ENCODE assay signal across 30 cellular contexts in the genomic region with DNA sequence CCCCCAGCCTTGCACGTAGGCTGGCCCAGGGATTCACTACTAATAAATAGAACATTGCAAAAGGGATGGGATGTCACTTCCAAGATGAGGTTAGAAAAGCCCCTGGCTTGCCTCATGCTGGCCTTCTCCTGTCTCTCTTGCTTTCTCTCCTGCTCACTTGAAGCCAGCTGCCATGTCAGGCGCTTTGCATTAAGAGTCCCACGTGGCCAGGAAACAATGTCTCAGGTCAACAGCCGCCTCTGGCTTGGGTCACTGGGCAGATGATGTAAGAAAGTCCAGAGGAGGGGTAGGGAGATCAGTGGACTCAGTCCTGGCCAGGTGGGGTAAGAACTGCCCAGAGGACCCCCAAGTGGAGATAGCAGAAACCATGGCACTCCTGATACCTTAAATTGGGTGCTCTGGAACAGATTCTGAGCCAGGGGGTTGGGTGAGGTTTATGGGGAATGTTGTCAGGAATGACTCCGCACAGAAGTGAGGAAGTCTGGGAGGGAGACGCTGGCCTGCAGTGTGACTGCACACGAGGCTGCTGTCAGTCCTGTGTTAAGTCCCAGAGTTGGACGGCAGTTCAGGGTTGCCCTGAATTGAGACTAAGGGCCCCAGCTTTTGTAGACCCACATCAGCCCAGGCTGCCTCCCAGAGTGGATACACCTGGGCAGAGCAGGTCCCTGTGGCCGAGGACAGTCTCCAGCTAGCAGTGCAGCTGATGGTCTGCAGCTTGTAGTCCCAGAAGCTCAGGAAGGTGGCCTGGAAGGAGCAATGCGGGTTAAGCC. TPM values are rescaled to one million over a fixed set of nuclear protein-coding genes. Genes with fewer than 3 reads are reported as not detected.
"Had no signal": no experiment of that assay in that cellular context is flagged by ENCODE, and none has a peak within 500 bp of the region (broad histone marks: within the 10 kb centered on the region; RNA-seq: fewer than 3 reads in every experiment).

No MANE protein-coding gene starts in this region.

- H3K4me3 Mint-ChIP-seq: activated CD8-positive, alpha-beta T cell treated with anti-CD3 and anti-CD28 coated beads, Interleukin-2, amount 10 ng/mL, durations not matched to agents 7 days and 5 days; activated naive CD8-positive, alpha-beta T cell; central memory CD8-positive, alpha-beta T cell; effector memory CD8-positive, alpha-beta T cell; naive thymus-derived CD4-positive, alpha-beta T cell; type B pancreatic cell had no signal

- H3K9me3 ChIP-seq: adrenal gland, colonic mucosa, esophagus muscularis mucosa, gastroesophageal sphincter, heart right ventricle, lower lobe of right lung, thoracic aorta, vagina had no signal

- ATAC-seq: activated CD8-positive, alpha-beta T cell treated with anti-CD3 and anti-CD28 coated beads, Interleukin-2, amount 10 ng/mL, durations not matched to agents 7 days and 5 days; effector memory CD8-positive, alpha-beta T cell; gastroesophageal sphincter; lower lobe of right lung; naive thymus-derived CD4-positive, alpha-beta T cell had no signal

- FAIRE-seq: astrocyte, small intestine, TTC549 had no signal

- H3K4me1 ChIP-seq: adrenal gland, colonic mucosa, esophagus muscularis mucosa, gastroesophageal sphincter, heart right ventricle, lower lobe of right lung, vagina had no signal

- H3K27ac ChIP-seq: adrenal gland, colonic mucosa, dorsolateral prefrontal cortex, esophagus muscularis mucosa, gastroesophageal sphincter, lower lobe of right lung, thoracic aorta, vagina, WERI-Rb-1 had no signal

- H3K27ac Mint-ChIP-seq: activated CD8-positive, alpha-beta T cell treated with anti-CD3 and anti-CD28 coated beads, Interleukin-2, amount 10 ng/mL, durations not matched to agents 7 days and 5 days; activated naive CD8-positive, alpha-beta T cell; effector memory CD8-positive, alpha-beta T cell; naive thymus-derived CD4-positive, alpha-beta T cell; progenitor cell of endocrine pancreas; type B pancreatic cell had no signal

- H3K27me3 ChIP-seq: colonic mucosa, vagina had no signal

- DNase-seq: activated CD4-positive, alpha-beta T cell treated with anti-CD3 and anti-CD28 coated beads for 1 hour; activated CD4-positive, alpha-beta T cell treated with anti-CD3 and anti-CD28 coated beads, Interleukin-2, amount 50 U/mL, for 1 hour; activated CD8-positive, alpha-beta T cell treated with anti-CD3 and anti-CD28 coated beads, Interleukin-2, amount 10 ng/mL, durations not matched to agents 7 days and 5 days; activated naive CD4-positive, alpha-beta T cell; activated T-cell treated with anti-CD3 and anti-CD28 coated beads, Interleukin-2, amount 50 U/mL, for 1 hour; adrenal gland; colonic mucosa; dorsolateral prefrontal cortex; effector memory CD8-positive, alpha-beta T cell; islet precursor cell; left cardiac atrium; lower lobe of right lung; naive thymus-derived CD4-positive, alpha-beta T cell; small intestine; stimulated activated CD4-positive, alpha-beta T cell treated with anti-CD3 and anti-CD28 coated beads, Interleukin-15, amount 100 ng/mL, for 24 hours; stimulated activated naive CD4-positive, alpha-beta T cell treated with Interleukin-2 at 50 U/mL for 16 hours; T-helper 1 cell had no signal

- H3K4me3 ChIP-seq: adrenal gland, colonic mucosa, dorsolateral prefrontal cortex, esophagus muscularis mucosa, gastroesophageal sphincter, heart right ventricle, lower lobe of right lung, thoracic aorta, vagina had no signal

- H3K9me3 Mint-ChIP-seq: central memory CD8-positive, alpha-beta T cell; effector memory CD8-positive, alpha-beta T cell; type B pancreatic cell had no signal

- H3K36me3 Mint-ChIP-seq: activated naive CD8-positive, alpha-beta T cell; type B pancreatic cell had no signal

- H3K4me1 Mint-ChIP-seq: central memory CD8-positive, alpha-beta T cell had no signal

- H3K36me3 ChIP-seq: adrenal gland, colonic mucosa, esophagus muscularis mucosa, gastroesophageal sphincter, heart right ventricle, lower lobe of right lung, thoracic aorta, vagina, WERI-Rb-1 had no signal

RNA-seq across cellular contexts. Expression of a gene that starts 17.8 kb away (rescaled TPM):
- total RNA-seq: activated CD8-positive, alpha-beta T cell treated with anti-CD3 and anti-CD28 coated beads, Interleukin-2, amount 10 ng/mL, durations not matched to agents 7 days and 5 days; adrenal gland; astrocyte; colonic mucosa; dorsolateral prefrontal cortex; esophagus muscularis mucosa; gastroesophageal sphincter; heart right ventricle; left cardiac atrium; lower lobe of right lung; naive thymus-derived CD4-positive, alpha-beta T cell; osteocyte; progenitor cell of endocrine pancreas; thoracic aorta; vagina had no signal
- polyA plus RNA-seq: adrenal gland; heart right ventricle; naive thymus-derived CD4-positive, alpha-beta T cell; small intestine had no signal
